In genomic region chr10:114372179-114372578, GRCh38 we compare ENCODE assay signal across 23 cellular contexts.
"Had no signal": no experiment of that assay in that cellular context is flagged by ENCODE, and none has a peak within 500 bp of the region (broad histone marks: within the 10 kb centered on the region; RNA-seq: fewer than 3 reads in every experiment).

No MANE protein-coding gene starts in this region.

- H3K36me3 ChIP-seq: ascending aorta, heart right ventricle, left lung, neutrophil, ovary, upper lobe of right lung had no signal

- H3K4me2 ChIP-seq: smooth muscle cell had no signal

- DNase-seq: activated CD4-positive, alpha-beta T cell treated with anti-CD3 and anti-CD28 coated beads for 1 hour; activated gamma-delta T cell treated with Interleukin-2 at 50 U/mL for 16 hours; activated T-cell treated with anti-CD3 and anti-CD28 coated beads, Interleukin-2, amount 50 U/mL, for 1 hour; central memory CD4-positive, alpha-beta T cell; dorsolateral prefrontal cortex; endodermal cell; heart right ventricle; islet precursor cell; left lung; natural killer cell; ovary; stimulated activated CD4-positive, alpha-beta T cell treated with anti-CD3 and anti-CD28 coated beads, Interleukin-2, amount 100 ng/mL, for 48 hours; stimulated activated CD8-positive, alpha-beta memory T cell treated with anti-CD3 and anti-CD28 coated beads, Interleukin-4, amount 100 ng/mL, for 48 hours; stimulated activated naive B cell treated with anti-CD40 and anti-IgM and Interleukin-4, amounts not matched to agents 10 μg/mL and 1 μg/mL and 100 μg/mL, for 72 hours; T-cell; testis; upper lobe of right lung had no signal

- ATAC-seq: heart right ventricle; left lung; natural killer cell; sciatic nerve; stimulated activated naive B cell treated with anti-CD40 and anti-IgM and Interleukin-4, amounts not matched to agents 10 μg/mL and 1 μg/mL and 100 μg/mL, for 72 hours; T-cell; upper lobe of right lung had no signal

- H3K4me3 ChIP-seq: ascending aorta, dorsolateral prefrontal cortex, heart right ventricle, left lung, lung, ovary, smooth muscle cell, testis, upper lobe of right lung had no signal

- H3K27ac ChIP-seq: ascending aorta, dorsolateral prefrontal cortex, heart right ventricle, left lung, neutrophil, ovary, testis, upper lobe of right lung had no signal

- FAIRE-seq: TTC549 had no signal

- H3K4me1 ChIP-seq: left lung had no signal

- H3K27me3 ChIP-seq: ascending aorta, heart right ventricle, left lung, neutrophil, ovary, testis, upper lobe of right lung had no signal

- H3K9me3 ChIP-seq: ascending aorta, heart right ventricle, left lung, neutrophil, ovary, testis, upper lobe of right lung had no signal
